ENCODE assay signal across 9 cellular contexts in genomic region chr5:1503301-1504243, GRCh38. TPM values are rescaled to one million over a fixed set of nuclear protein-coding genes. Genes with fewer than 3 reads are reported as not detected.
DNase-seq lines count a peak whose midpoint lies in the region; ATAC-seq and TF ChIP-seq lines count a peak whose summit lies in the region.
"Had no signal": no experiment of that assay in that cellular context is flagged by ENCODE, and none has a peak within 500 bp of the region (broad histone marks: within the 10 kb centered on the region; RNA-seq: fewer than 3 reads in every experiment).

No MANE protein-coding gene starts in this region.

- H3K4me3 ChIP-seq in adrenal gland: no peak overlapping the region

- no peak for TF ChIP-seq CTCF in adrenal gland (IDR thresholded peaks at IDR 0.05)

- H3K36me3 Mint-ChIP-seq in naive B cell: no peaks in the 10 kb centered on the region

- WGBS in adrenal gland, 4 donors: 55 to 59% (median 56%) methylated on average over 20 of the region's 20 CpGs

- no peaks in the 10 kb centered on the region for H3K27me3 ChIP-seq in adrenal gland

- ATAC-seq in GM18870 (IDR thresholded peaks at IDR 0.05; ENCODE audit: unreplicated experiment) (peak; percentile 25), HG03108 (IDR thresholded peaks at IDR 0.05; ENCODE audit: unreplicated experiment) (peak; percentile 22), naive B cell (ENCODE audit: low read depth in 2 of 2) (peak; percentile 54 to 60)

- peaks cover 4 to 31% of the 10 kb centered on the region in 2 donors for H3K4me1 ChIP-seq in adrenal gland (replicated peaks in 1 of 2)

- H3K9me3 Mint-ChIP-seq in naive B cell: peaks cover 0 to 1% (median 0%) of the 10 kb centered on the region in 7 donors

- no peaks in the 10 kb centered on the region for H3K27me3 Mint-ChIP-seq in naive B cell

- H3K9me3 ChIP-seq in adrenal gland (replicated peaks in 1 of 3): no peaks in the 10 kb centered on the region

- TF ChIP-seq POLR2A in adrenal gland (IDR thresholded peaks at IDR 0.05): no peak

- H3K4me3 Mint-ChIP-seq in naive B cell: peak overlapping the region; percentile 67 to 91 (median 84)

- DNase-seq in adrenal gland (peak in 6 of 7 donors; percentile 63 to 82 (median 74)), naive B cell (peak; percentile 71), DMS79 treated with DMSO at 0.1 percent for 48 hours (lab: John Stamatoyannopoulos, UW) (no peak), NCI-H446 treated with DMSO at 0.1 percent for 48 hours (lab: John Stamatoyannopoulos, UW) (no peak), NCI-H446 (lab: John Stamatoyannopoulos, UW) (no peak)
- no peak for DNase-seq in activated CD4-positive, alpha-beta T cell treated with anti-CD3 and anti-CD28 coated beads for 1 hour

- intact Hi-C loops in adrenal gland (cut with DNase I): no loop called here

- H3K4me1 Mint-ChIP-seq in naive B cell: peaks cover 59 to 89% (median 71%) of the 10 kb centered on the region in 3 donors

- peak overlapping the region; percentile 96 to 100 (median 98) for H3K27ac Mint-ChIP-seq in naive B cell

- no peaks in the 10 kb centered on the region for H3K36me3 ChIP-seq in adrenal gland (replicated peaks in 1 of 2)

- H3K27ac ChIP-seq in adrenal gland: peak overlapping the region in 4 of 5 donors; percentile 20 to 76 (median 47)

RNA-seq across cellular contexts. Expression of gene LPCAT1, which starts 20.2 kb away (rescaled TPM):
- total RNA-seq in adrenal gland: 10 to 100 TPM; 33.9 to 59.1 (median 43.4) TPM
- polyA plus RNA-seq in adrenal gland (10 to 100 TPM; 23.2 to 45.3 (median 42.8) TPM), naive B cell (ENCODE audit: low read depth in 6 of 6) (10 to 100 TPM; 19.5 to 63.3 (median 52.7) TPM)

RNA-seq across cellular contexts. Expression of gene SLC6A3, which starts 58.3 kb away (rescaled TPM):
- total RNA-seq in adrenal gland: not detected
- polyA plus RNA-seq in adrenal gland (under 1 TPM in 1 of 3 donors, not detected in 2; 0.10 TPM), naive B cell (ENCODE audit: low read depth in 6 of 6) (under 1 TPM in 1 of 6 donors, not detected in 5; 0.09 TPM)
- total RNA-seq: dermis microvascular lymphatic vessel endothelial cell had no signal

Comparison
In these comparisons a context has a peak if more than half of its experiments do, and no peak if none do; other contexts are left out.
1. DNase-seq: peak in adrenal gland (6 of 7) and naive B cell (single experiment); none in DMS79 treated with DMSO at 0.1 percent for 48 hours (single experiment), NCI-H446 treated with DMSO at 0.1 percent for 48 hours (single experiment), activated CD4-positive, alpha-beta T cell treated with anti-CD3 and anti-CD28 coated beads for 1 hour (single experiment) and NCI-H446 (0 of 2).
2. Peak in every context shown above with its lines, with median percentiles within 50 percentile points of each other: ATAC-seq.